In genomic region chr19:39833160-39833463, GRCh38 we compare ENCODE assay signal across 7 cellular contexts. TPM values are rescaled to one million over a fixed set of nuclear protein-coding genes. Genes with fewer than 3 reads are reported as not detected.
A peak's percentile ranks its signal among the peaks of the same experiment; 100 is the strongest.
DNase-seq lines count a peak whose midpoint lies in the region; ATAC-seq and TF ChIP-seq lines count a peak whose summit lies in the region.

No MANE protein-coding gene starts in this region.

- intact Hi-C loops in activated CD8-positive, alpha-beta T cell treated with anti-CD3 and anti-CD28 coated beads for 36 hours (cut with micrococcal nuclease) = no loop called here

- POLR2A ChIA-PET in HEK293 (lab: Yijun Ruan, JAX) = interaction anchor here (0.5 to 2.2 kb wide), 16 partner anchors 8 to 593 kb away, joined by 3 to 124 read pairs (median 7); partner anchors contain the start of genes FBL, PLD3, PSMC4 and RPS16
- POLR2A ChIA-PET in activated CD8-positive, alpha-beta T cell treated with anti-CD3 and anti-CD28 coated beads for 36 hours (lab: Charles Lee) = interaction anchor here (0.9 to 2.1 kb wide), 5 partner anchors 8 to 225 kb away, joined by 3 to 21 read pairs (median 5); partner anchors contain the start of gene FBL

- peak overlapping the region; percentile 82 for H3K27ac Mint-ChIP-seq in activated CD8-positive, alpha-beta T cell treated with anti-CD3 and anti-CD28 coated beads for 36 hours

- H3K4me1 ChIP-seq in HEK293 (ENCODE audit: control insufficient read depth, insufficient read depth, low read length) (peaks cover 18% of the 10 kb centered on the region), iPS-15b (ENCODE audit: control insufficient read depth, insufficient read depth, low read length) (peaks cover 6% of the 10 kb centered on the region), stomach smooth muscle (ENCODE audit: control insufficient read depth, insufficient read depth, low read length) (peaks cover 19% of the 10 kb centered on the region)

- H3K9me3 ChIP-seq in HEK293 (ENCODE audit: control insufficient read depth, insufficient read depth, low read depth, low read length) (no peaks in the 10 kb centered on the region), iPS-15b (ENCODE audit: control insufficient read depth, insufficient read depth, low read length) (no peaks in the 10 kb centered on the region), stomach smooth muscle (ENCODE audit: control insufficient read depth in 2 of 2, low read length in 2 of 2) (no peaks in the 10 kb centered on the region)

- H3K36me3 ChIP-seq in HEK293 (ENCODE audit: control insufficient read depth in 2 of 2, insufficient read depth in 1 of 2, low read length in 2 of 2) = peaks cover 79 to 80% of the 10 kb centered on the region in 2 experiments
- peaks cover 40% of the 10 kb centered on the region for H3K36me3 ChIP-seq in iPS-15b (ENCODE audit: control insufficient read depth, insufficient read depth, low read length)
- H3K36me3 ChIP-seq in stomach smooth muscle (ENCODE audit: control insufficient read depth in 2 of 2, insufficient read depth in 2 of 2, low read length in 2 of 2) = peaks cover 40 to 43% of the 10 kb centered on the region in 2 donors

- CTCF ChIA-PET in HEK293 (lab: Yijun Ruan, JAX) = interaction anchor here (0.8 to 2.2 kb wide), 5 partner anchors 11 to 137 kb away, joined by 4 to 63 read pairs (median 6); partner anchors contain the start of genes FBL and PSMC4
- CTCF ChIA-PET in activated CD8-positive, alpha-beta T cell treated with anti-CD3 and anti-CD28 coated beads for 36 hours (lab: Charles Lee) = interaction anchor here (1.1 to 2.1 kb wide), 4 partner anchors 11 to 137 kb away, joined by 3 to 37 read pairs (median 6); partner anchors contain the start of genes FBL and PSMC4

- peaks cover 71% of the 10 kb centered on the region for H3K36me3 Mint-ChIP-seq in activated CD8-positive, alpha-beta T cell treated with anti-CD3 and anti-CD28 coated beads for 36 hours (ENCODE audit: low read depth)

- peak overlapping the region; percentile 52 for H3K4me3 Mint-ChIP-seq in activated CD8-positive, alpha-beta T cell treated with anti-CD3 and anti-CD28 coated beads for 36 hours

- H3K4me3 ChIP-seq in HEK293 (ENCODE audit: low read depth, low read length) (peak overlapping the region; percentile 64), iPS-15b (ENCODE audit: low read depth, low read length) (peak overlapping the region; percentile 90), stomach smooth muscle (ENCODE audit: low read length in 2 of 2) (peak overlapping the region; percentile 91 to 98)

- H3K9ac ChIP-seq in iPS-15b (ENCODE audit: low read depth, low read length) = no peak overlapping the region
- peak overlapping the region; percentile 66 to 81 for H3K9ac ChIP-seq in stomach smooth muscle (ENCODE audit: low read length in 2 of 2)

- no peak for ATAC-seq in activated CD8-positive, alpha-beta T cell treated with anti-CD3 and anti-CD28 coated beads for 36 hours
- ATAC-seq in HG03159 (IDR thresholded peaks at IDR 0.05; ENCODE audit: unreplicated experiment) = no peak

- H3K27ac ChIP-seq in HEK293 (ENCODE audit: extremely low read depth, low read depth, low read length) (peak overlapping the region; percentile 95), stomach smooth muscle (ENCODE audit: low read length) (peak overlapping the region; percentile 73)

- no peaks in the 10 kb centered on the region for H3K27me3 Mint-ChIP-seq in activated CD8-positive, alpha-beta T cell treated with anti-CD3 and anti-CD28 coated beads for 36 hours

- H3K27me3 ChIP-seq in iPS-15b (ENCODE audit: control insufficient read depth, insufficient read depth, low read length) = no peaks in the 10 kb centered on the region
- no peaks in the 10 kb centered on the region for H3K27me3 ChIP-seq in stomach smooth muscle (ENCODE audit: control insufficient read depth in 1 of 2, insufficient read depth in 2 of 2, low read length in 2 of 2)

- no peak for DNase-seq in activated CD8-positive, alpha-beta T cell treated with anti-CD3 and anti-CD28 coated beads for 36 hours
- no peak for DNase-seq in AG20443 (ENCODE audit: low spot score)
- no peak for DNase-seq in stimulated activated CD4-positive, alpha-beta T cell treated with anti-CD3 and anti-CD28 coated beads, Interleukin-2, amount 100 ng/mL, for 24 hours

- 0 out of 2 replicates have a peak, but pooled peaks have one; percentile 7 for TF ChIP-seq CTCF in HEK293 (tag by site-specific recombination; IDR thresholded peaks at IDR 0.05)
- TF ChIP-seq CTCF in activated CD8-positive, alpha-beta T cell treated with anti-CD3 and anti-CD28 coated beads for 36 hours (IDR thresholded peaks at IDR 0.05) = no peak

- H3K4me1 Mint-ChIP-seq in activated CD8-positive, alpha-beta T cell treated with anti-CD3 and anti-CD28 coated beads for 36 hours (ENCODE audit: low read depth) = peaks cover 35% of the 10 kb centered on the region

- no peaks in the 10 kb centered on the region for H3K9me3 Mint-ChIP-seq in activated CD8-positive, alpha-beta T cell treated with anti-CD3 and anti-CD28 coated beads for 36 hours

TF ChIP-seq in HEK293, 187 proteins besides CTCF, POLR2A, EP300 and RAD21 (continues in another document):
- TF ChIP-seq ZNF580 (tag by site-specific recombination; IDR thresholded peaks at IDR 0.05) (no peak), YY1 (tag by site-specific recombination; IDR thresholded peaks at IDR 0.05) (peak; percentile 79), ZNF146 (tag by site-specific recombination; IDR thresholded peaks at IDR 0.05) (no peak), FEZF1 (tag by site-specific recombination; IDR thresholded peaks at IDR 0.05) (no peak), ZNF624 (tag by site-specific recombination; IDR thresholded peaks at IDR 0.05) (no peak), YY2 (tag by site-specific recombination; IDR thresholded peaks at IDR 0.05) (peak; percentile 50), ZNF202 (tag by site-specific recombination; IDR thresholded peaks at IDR 0.05; ENCODE audit: borderline replicate concordance) (no peak), RBAK (tag by site-specific recombination; IDR thresholded peaks at IDR 0.05) (0 out of 2 replicates have a peak, but pooled peaks have one; percentile 0), KLF9 (tag by site-specific recombination; IDR thresholded peaks at IDR 0.05; ENCODE audit: low read depth) (no peak), ZNF645 (tag by site-specific recombination; IDR thresholded peaks at IDR 0.05) (0 out of 2 replicates have a peak, but pooled peaks have one; percentile 19), ZNF843 (tag by site-specific recombination; IDR thresholded peaks at IDR 0.05) (no peak), ZNF664 (tag by site-specific recombination; IDR thresholded peaks at IDR 0.05) (no peak), ZBTB20 (tag by site-specific recombination; IDR thresholded peaks at IDR 0.05) (0 out of 2 replicates have a peak, but pooled peaks have one; percentile 48), SP7 (tag by site-specific recombination; IDR thresholded peaks at IDR 0.05) (no peak), KLF8 (tag by site-specific recombination; IDR thresholded peaks at IDR 0.05) (no peak), ZSCAN18 (tag by site-specific recombination; IDR thresholded peaks at IDR 0.05) (no peak; the same call in 1 of the 2 replicates), ZNF530 (tag by site-specific recombination; IDR thresholded peaks at IDR 0.05; ENCODE audit: low read depth) (0 out of 2 replicates have a peak, but pooled peaks have one; percentile 6), ZSCAN16 (tag by site-specific recombination; IDR thresholded peaks at IDR 0.05) (0 out of 2 replicates have a peak, but pooled peaks have one; percentile 20), PATZ1 (tag by site-specific recombination; IDR thresholded peaks at IDR 0.05) (no peak)

RNA-seq across cellular contexts. Expression of gene DYRK1B, which starts 0.8 kb away (rescaled TPM):
- total RNA-seq in activated CD8-positive, alpha-beta T cell treated with anti-CD3 and anti-CD28 coated beads for 36 hours = 1 to 10 TPM; 5.4 to 7.0 TPM

RNA-seq across cellular contexts. Expression of gene FBL, which starts 13.1 kb away (rescaled TPM):
- total RNA-seq in activated CD8-positive, alpha-beta T cell treated with anti-CD3 and anti-CD28 coated beads for 36 hours = 100 to 1,000 TPM; 901 to 905 TPM

RNA-seq across cellular contexts. Expression of gene LEUTX, which starts 54.5 kb away (rescaled TPM):
- not detected for total RNA-seq in activated CD8-positive, alpha-beta T cell treated with anti-CD3 and anti-CD28 coated beads for 36 hours
